Comparison of ENCODE assay signal across 22 cellular contexts in the genomic region with DNA sequence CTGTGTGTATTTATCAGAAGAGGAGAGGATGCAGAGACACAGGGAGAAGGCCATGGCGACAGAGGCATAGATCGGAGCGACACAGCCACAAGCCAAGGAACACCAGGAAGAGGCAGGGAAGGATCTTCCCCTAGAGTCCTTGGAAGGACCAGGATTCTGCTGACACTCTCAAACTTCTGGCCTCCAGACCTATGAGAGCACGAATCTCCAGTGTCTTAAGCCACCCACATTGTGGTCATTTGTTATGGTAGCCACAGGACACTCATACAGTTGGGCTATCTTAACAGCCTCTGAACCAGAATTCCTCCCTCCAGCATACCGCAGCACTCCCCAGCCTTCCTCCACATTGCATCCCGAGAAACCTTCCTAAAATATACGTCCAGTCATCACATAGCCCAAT.
"Had no signal": no experiment of that assay in that cellular context is flagged by ENCODE, and none has a peak within 500 bp of the region (broad histone marks: within the 10 kb centered on the region; RNA-seq: fewer than 3 reads in every experiment).

No MANE protein-coding gene starts in this region.

- DNase-seq: dermis blood vessel endothelial cell; effector memory CD4-positive, alpha-beta T cell; esophagus squamous epithelium; foreskin melanocyte; glutamatergic neuron; heart right ventricle; hypothalamus; immature natural killer cell; left ventricle myocardium superior; lower lobe of right lung; natural killer cell; right cardiac atrium; sigmoid colon; stimulated activated CD4-positive, alpha-beta T cell treated with anti-CD3 and anti-CD28 coated beads, Interleukin-2, amount 100 ng/mL, for 24 hours; stimulated activated CD4-positive, alpha-beta T cell treated with anti-CD3 and anti-CD28 coated beads, Interleukin-4, amount 100 ng/mL, for 24 hours; stimulated activated naive CD4-positive, alpha-beta T cell treated with Interleukin-2 at 50 U/mL for 16 hours; stomach; thyroid gland; trophoblast cell had no signal

- H3K4me1 ChIP-seq: prostate gland had no signal

- H3K9me3 ChIP-seq: esophagus squamous epithelium, heart right ventricle, lower lobe of right lung, prostate gland, sigmoid colon, stomach, thyroid gland had no signal

- ATAC-seq: heart right ventricle; left ventricle myocardium superior; lower lobe of right lung; natural killer cell; right cardiac atrium; stimulated activated effector memory CD8-positive, alpha-beta T cell treated with anti-CD3 and anti-CD28 coated beads, Interleukin-12 subunit alpha, Interleukin-12 subunit beta, amount 100 ng/mL, for 72 hours had no signal

- H3K9me3 Mint-ChIP-seq: immature natural killer cell; natural killer cell; stimulated activated effector memory CD8-positive, alpha-beta T cell treated with anti-CD3 and anti-CD28 coated beads, Interleukin-12 subunit alpha, Interleukin-12 subunit beta, amount 100 ng/mL, for 72 hours had no signal

- H3K4me1 Mint-ChIP-seq: natural killer cell; stimulated activated effector memory CD8-positive, alpha-beta T cell treated with anti-CD3 and anti-CD28 coated beads, Interleukin-12 subunit alpha, Interleukin-12 subunit beta, amount 100 ng/mL, for 72 hours had no signal

- H3K36me3 ChIP-seq: esophagus squamous epithelium, heart right ventricle, lower lobe of right lung, prostate gland, sigmoid colon, stomach, thyroid gland had no signal

- H3K36me3 Mint-ChIP-seq: immature natural killer cell; natural killer cell; stimulated activated effector memory CD8-positive, alpha-beta T cell treated with anti-CD3 and anti-CD28 coated beads, Interleukin-12 subunit alpha, Interleukin-12 subunit beta, amount 100 ng/mL, for 72 hours had no signal

- H3K27ac ChIP-seq: coronary artery, esophagus squamous epithelium, heart right ventricle, lower lobe of right lung, prostate gland, sigmoid colon, stomach, thyroid gland had no signal

- H3K27ac Mint-ChIP-seq: immature natural killer cell; natural killer cell; stimulated activated effector memory CD8-positive, alpha-beta T cell treated with anti-CD3 and anti-CD28 coated beads, Interleukin-12 subunit alpha, Interleukin-12 subunit beta, amount 100 ng/mL, for 72 hours had no signal

- H3K4me3 Mint-ChIP-seq: immature natural killer cell; natural killer cell; stimulated activated effector memory CD8-positive, alpha-beta T cell treated with anti-CD3 and anti-CD28 coated beads, Interleukin-12 subunit alpha, Interleukin-12 subunit beta, amount 100 ng/mL, for 72 hours had no signal

- H3K4me3 ChIP-seq: coronary artery, esophagus squamous epithelium, heart right ventricle, lower lobe of right lung, prostate gland, sigmoid colon, stomach, thyroid gland had no signal

- H3K27me3 ChIP-seq: esophagus squamous epithelium, heart right ventricle, sigmoid colon, stomach, thyroid gland had no signal
